ENCODE assay signal across 18 cellular contexts in the genomic region with DNA sequence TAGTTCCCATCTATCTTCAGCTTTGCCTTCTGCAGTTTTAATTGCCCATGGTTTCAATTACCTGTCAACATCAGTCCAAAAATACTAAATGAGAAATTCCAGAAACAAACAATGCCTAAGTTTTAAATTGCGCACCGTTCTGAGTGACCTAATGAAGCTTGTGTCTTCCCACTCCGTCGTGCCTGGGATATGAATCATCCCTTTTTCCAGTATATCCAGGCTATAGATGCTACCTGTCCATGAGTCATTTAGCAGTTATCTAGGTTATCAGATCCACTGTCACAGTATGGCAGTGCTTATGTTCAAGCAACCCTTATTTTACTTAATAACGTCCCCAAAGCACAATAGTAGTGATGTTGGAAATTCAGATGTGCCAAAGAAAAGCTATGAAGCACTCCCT.
DNase-seq lines count a peak whose midpoint lies in the region; ATAC-seq, FAIRE-seq and TF ChIP-seq lines count a peak whose summit lies in the region.
"Had no signal": no experiment of that assay in that cellular context is flagged by ENCODE, and none has a peak within 500 bp of the region (broad histone marks: within the 10 kb centered on the region; RNA-seq: fewer than 3 reads in every experiment).

No MANE protein-coding gene starts in this region.

- FAIRE-seq in RCC 7860 (lab: Jason Lieb, UNC) = no peak
- FAIRE-seq: GM12878, GM19239 had no signal

- H3K4me3 ChIP-seq in epithelial cell of esophagus (ENCODE audit: low read length) = no peak overlapping the region
- H3K4me3 ChIP-seq: GM12878, SJCRH30 had no signal

- ATAC-seq in HG02678 (IDR thresholded peaks at IDR 0.05; ENCODE audit: unreplicated experiment) (no peak), GM21381 (IDR thresholded peaks at IDR 0.05; ENCODE audit: unreplicated experiment) (no peak)
- ATAC-seq: GM12878 had no signal

- DNase-seq in HT1080 (ENCODE audit: low read depth) = peak; percentile 57
- peak; percentile 5 for DNase-seq in RCC 7860 (ENCODE audit: low spot score)
- peak; percentile 89 for DNase-seq in epithelial cell of esophagus (ENCODE audit: low read depth)
- DNase-seq in non-pigmented ciliary epithelial cell (ENCODE audit: low read depth) = peak; percentile 6
- DNase-seq in GM20000 (ENCODE audit: low spot score) = no peak
- DNase-seq: BE2C, GOT3, HFFc6, NCI-H1105 treated with DMSO at 0.1 percent for 48 hours, NCI-H187 treated with DMSO at 0.1 percent for 48 hours, NCI-H2171, NCI-H82, SJCRH30, SW 1271 had no signal

- TF ChIP-seq CTCF in epithelial cell of esophagus (IDR thresholded peaks at IDR 0.05; ENCODE audit: insufficient read depth, low read depth, low read length, missing control alignments) (no peak), GM20000 (IDR thresholded peaks at IDR 0.05; ENCODE audit: extremely low read depth, missing control alignments) (no peak)
